Comparison of ENCODE assay signal across 8 cellular contexts in genomic region chr1:77218477-77219165, GRCh38. TPM values are rescaled to one million over a fixed set of nuclear protein-coding genes. Genes with fewer than 3 reads are reported as not detected.
DNase-seq lines count a peak whose midpoint lies in the region; ATAC-seq and TF ChIP-seq lines count a peak whose summit lies in the region.

No MANE protein-coding gene starts in this region.

- 8% methylated on average over 9 of the region's 12 CpGs for WGBS in mammary epithelial cell (ENCODE audit: low coverage, missing lambda C conversion rate)
- WGBS in liver = 6% methylated on average over 12 of the region's 12 CpGs
- WGBS in testis, 2 donors = 2 to 4% methylated on average over 10 to 12 of the region's 12 CpGs

- H3K79me2 ChIP-seq in mammary epithelial cell (ENCODE audit: insufficient read depth, low read length) = peaks cover 30% of the 10 kb centered on the region

- peak overlapping the region; percentile 87 for H3K9ac ChIP-seq in mammary epithelial cell (ENCODE audit: insufficient read depth, low read length)
- peak overlapping the region; percentile 89 to 96 for H3K9ac ChIP-seq in liver (ENCODE audit: low read depth in 1 of 2, low read length in 2 of 2)

- TF ChIP-seq RAD21 in liver (IDR thresholded peaks at IDR 0.05) = no peak

- intact Hi-C loops in mammary epithelial cell (cut with micrococcal nuclease) (loop anchor here (5.0 to 10.0 kb wide), 3 partner anchors 99 to 466 kb away; partner anchors contain the start of gene ZZZ3), testis (cut with DNase I; ENCODE audit: low total_unique reads) (no loop called here)

- H3K4me3 ChIP-seq in mammary epithelial cell (replicated peaks in 1 of 3; ENCODE audit: insufficient read depth in 1 of 3, low read depth in 2 of 3, low read length in 3 of 3) (peak overlapping the region; percentile 65 to 72 (median 69)), liver (ENCODE audit: low read depth in 1 of 3, low read length in 3 of 3) (peak overlapping the region; percentile 78 to 100 (median 92)), testis (peak overlapping the region; percentile 82 to 88)

- dilution Hi-C loops in mammary epithelial cell (cut with HindIII; ENCODE audit: low sequenced_read_pairs) = no loop called here

- ATAC-seq in HG02623 (IDR thresholded peaks at IDR 0.05; ENCODE audit: unreplicated experiment) = peak; percentile 26

- peaks cover 13% of the 10 kb centered on the region for H3K4me1 ChIP-seq in mammary epithelial cell (ENCODE audit: insufficient read depth, low read length)
- peaks cover 0 to 16% (median 14%) of the 10 kb centered on the region in 4 donors for H3K4me1 ChIP-seq in liver (ENCODE audit: control insufficient read depth in 4 of 4, insufficient read depth in 4 of 4, low read length in 3 of 4)
- no peaks in the 10 kb centered on the region for H3K4me1 ChIP-seq in testis

- no peaks in the 10 kb centered on the region for H4K20me1 ChIP-seq in mammary epithelial cell (ENCODE audit: insufficient read depth, low read length)

- no peaks in the 10 kb centered on the region for H3K36me3 ChIP-seq in mammary epithelial cell (ENCODE audit: insufficient read depth, low read length)
- H3K36me3 ChIP-seq in liver (ENCODE audit: control insufficient read depth in 4 of 4, insufficient read depth in 3 of 4, low read depth in 1 of 4, low read length in 3 of 4) = no peaks in the 10 kb centered on the region
- H3K36me3 ChIP-seq in testis (ENCODE audit: low read depth, missing control alignments) = no peaks in the 10 kb centered on the region

- DNase-seq in NCI-H510A treated with DMSO at 0.1 percent for 48 hours (lab: John Stamatoyannopoulos, UW) (peak; percentile 87), NCI-H510A (lab: John Stamatoyannopoulos, UW) (no peak), NCI-H345 (lab: John Stamatoyannopoulos, UW) (peak; percentile 28), mammary epithelial cell (peak; percentile 8), testis (no peak), NCI-H2196 (lab: John Stamatoyannopoulos, UW; ENCODE audit: unreplicated experiment) (no peak)

- TF ChIP-seq CTCF in mammary epithelial cell (conservative IDR thresholded peaks at IDR 0.05 in 1 of 2, IDR thresholded peaks at IDR 0.05 in 1 of 2; ENCODE audit: extremely low read depth in 1 of 2, insufficient read depth in 1 of 2, low read depth in 1 of 2, low read length in 2 of 2) (no peak), liver (IDR thresholded peaks at IDR 0.05; ENCODE audit: low read depth, low read length, missing input control) (no peak), testis (IDR thresholded peaks at IDR 0.05) (no peak)

- BruUV-seq in mammary epithelial cell (replicated peaks; lab: Mats Ljungman, UMichigan) = TSS peak; percentile 68

- CTCF ChIA-PET in mammary epithelial cell (lab: Charles Lee; ENCODE audit: low non-redundant PET) = no interaction called here

- in situ Hi-C loops in mammary epithelial cell (cut with MboI; ENCODE audit: low sequenced_read_pairs in 2 of 2) = no loop called here

- no peaks in the 10 kb centered on the region for H3K9me3 ChIP-seq in mammary epithelial cell (replicated peaks; ENCODE audit: insufficient read depth, low read length)
- H3K9me3 ChIP-seq in liver (ENCODE audit: control insufficient read depth in 4 of 4, low read length in 3 of 4) = no peaks in the 10 kb centered on the region
- H3K9me3 ChIP-seq in testis = no peaks in the 10 kb centered on the region

- H3K27me3 ChIP-seq in mammary epithelial cell (ENCODE audit: insufficient read depth, low read length) = no peaks in the 10 kb centered on the region
- H3K27me3 ChIP-seq in liver (ENCODE audit: control insufficient read depth in 4 of 4, insufficient read depth in 4 of 4, low read length in 3 of 4) = no peaks in the 10 kb centered on the region
- no peaks in the 10 kb centered on the region for H3K27me3 ChIP-seq in testis

- no peak for TF ChIP-seq POLR2A in testis (IDR thresholded peaks at IDR 0.05)

- H2AFZ ChIP-seq in mammary epithelial cell (ENCODE audit: low read depth, low read length) = peak overlapping the region; percentile 96

- H3K4me2 ChIP-seq in mammary epithelial cell (ENCODE audit: insufficient read depth, low read depth, low read length) = peak overlapping the region; percentile 94

- H3K27ac ChIP-seq in mammary epithelial cell (ENCODE audit: insufficient read depth, low read depth, low read length) (peak overlapping the region; percentile 68), liver (ENCODE audit: low read depth in 1 of 2, low read length in 2 of 2) (peak overlapping the region; percentile 76 to 92), testis (peak overlapping the region; percentile 82 to 84)

TF ChIP-seq in liver, 16 proteins besides CTCF, POLR2A, EP300 and RAD21:
- TF ChIP-seq FOXA2 (IDR thresholded peaks at IDR 0.05) (no peak), MAX (IDR thresholded peaks at IDR 0.05) (no peak), REST (IDR thresholded peaks at IDR 0.05) (no peak), HNF4A (conservative IDR thresholded peaks at IDR 0.05) (no peak), TAF1 (conservative IDR thresholded peaks at IDR 0.05) (no peak), FOXA1 (IDR thresholded peaks at IDR 0.05) (no peak), HNF4G (IDR thresholded peaks at IDR 0.05) (no peak), ATF3 (IDR thresholded peaks at IDR 0.05) (no peak), GABPA (IDR thresholded peaks at IDR 0.05 in 1 of 2, conservative IDR thresholded peaks at IDR 0.05 in 1 of 2) (no peak), NR2F2 (IDR thresholded peaks at IDR 0.05) (no peak), YY1 (IDR thresholded peaks at IDR 0.05) (no peak), JUND (IDR thresholded peaks at IDR 0.05) (no peak), ZBTB33 (IDR thresholded peaks at IDR 0.05) (no peak)

RNA-seq across cellular contexts. Expression of gene PIGK, which starts 0.6 kb away (rescaled TPM):
- total RNA-seq in mammary epithelial cell (10 to 100 TPM; 19.8 to 21.7 TPM), liver (10 to 100 TPM; 15.5 to 15.6 TPM), testis (10 to 100 TPM; 11.4 to 17.4 TPM)
- polyA plus RNA-seq in mammary epithelial cell (12.5 TPM), liver (10 to 100 TPM; 10.8 to 13.4 TPM), testis (ENCODE audit: insufficient read depth, low read depth, low replicate concordance) (20.7 TPM)
- polyA minus RNA-seq in mammary epithelial cell = 8.8 TPM

Comparison
In these comparisons a context has a peak if more than half of its experiments do, and no peak if none do; other contexts are left out.
1. DNase-seq: peak in NCI-H510A treated with DMSO at 0.1 percent for 48 hours (single experiment), NCI-H345 (single experiment) and mammary epithelial cell (single experiment); none in NCI-H510A (single experiment), testis (single experiment) and NCI-H2196 (single experiment).
2. Peak in every context shown above with its lines, with median percentiles within 50 percentile points of each other: H3K27ac ChIP-seq and H3K4me3 ChIP-seq.